Comparison of ENCODE assay signal across 14 cellular contexts in the genomic region with DNA sequence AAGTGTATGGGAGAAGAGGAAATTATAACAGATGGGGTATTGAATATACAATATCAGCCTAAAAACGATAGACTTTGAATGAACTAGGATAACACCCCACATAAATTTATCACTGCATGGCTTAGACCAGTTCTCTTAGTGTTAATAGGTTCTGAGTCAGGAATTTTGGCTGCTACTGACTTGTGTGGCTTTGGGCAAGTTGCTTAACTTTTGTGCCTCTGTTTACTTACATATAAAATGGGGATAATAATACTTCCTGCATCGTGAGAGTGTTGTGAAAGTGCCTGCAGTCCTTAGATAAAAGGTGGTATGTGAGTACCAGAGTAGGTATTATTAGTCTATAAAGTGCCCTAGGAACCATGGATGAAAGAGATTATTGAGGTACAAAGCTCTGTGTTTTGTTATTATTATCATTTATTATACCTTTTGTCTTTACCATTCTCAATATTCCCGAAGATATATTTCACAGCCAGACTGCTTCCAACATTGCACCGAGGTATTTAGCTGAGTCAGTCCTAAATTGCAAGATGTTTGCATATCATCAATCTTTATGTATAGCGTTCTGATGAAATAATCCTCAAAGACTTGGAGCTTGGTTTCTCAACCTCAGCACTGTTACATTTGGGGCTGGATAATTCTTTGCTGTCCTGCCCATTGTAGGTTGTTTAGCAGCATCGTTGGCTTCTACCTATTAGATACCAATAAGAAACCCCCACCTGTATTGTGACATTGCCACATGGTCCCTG. TPM values are rescaled to one million over a fixed set of nuclear protein-coding genes. Genes with fewer than 3 reads are reported as not detected.
DNase-seq lines count a peak whose midpoint lies in the region; ATAC-seq and TF ChIP-seq lines count a peak whose summit lies in the region.
"Had no signal": no experiment of that assay in that cellular context is flagged by ENCODE, and none has a peak within 500 bp of the region (broad histone marks: within the 10 kb centered on the region; RNA-seq: fewer than 3 reads in every experiment).

No MANE protein-coding gene starts in this region.

- TF ChIP-seq EP300 in stomach (IDR thresholded peaks at IDR 0.05) = no peak

- H3K27me3 ChIP-seq in GM23338 (ENCODE audit: insufficient read depth) (no peaks in the 10 kb centered on the region), stomach (peaks cover 0 to 22% (median 0%) of the 10 kb centered on the region in 3 donors)

- no peaks in the 10 kb centered on the region for H3K9me2 ChIP-seq in GM23338 (ENCODE audit: insufficient read depth)

- WGBS in stomach, 5 donors = 41 to 54% (median 46%) methylated on average over 6 of the region's 6 CpGs

- ATAC-seq in GM23338 = no peak
- no peak for ATAC-seq in stimulated activated naive CD8-positive, alpha-beta T cell treated with anti-CD3 and anti-CD28 coated beads, Interleukin-15, amount 100 ng/mL, for 72 hours
- ATAC-seq in stimulated activated naive CD8-positive, alpha-beta T cell treated with anti-CD3 and anti-CD28 coated beads, Interleukin-15, Interleukin-2, amounts not matched to agents 100 U/mL and 50 U/mL, for 24 hours = no peak
- ATAC-seq: Right ventricle myocardium inferior had no signal

- peaks cover 2% of the 10 kb centered on the region; the same call in 1 of the 2 replicates for H4K20me1 ChIP-seq in GM23338 (replicated peaks; ENCODE audit: insufficient read depth)

- peak overlapping the region; percentile 38 for H3K9ac ChIP-seq in SK-N-MC (ENCODE audit: insufficient read length)

- H2AFZ ChIP-seq in GM23338 = 0 out of 2 replicates have a peak overlapping the region, but pooled peaks have one; percentile 4

- peaks cover 15% of the 10 kb centered on the region for H3K4me1 ChIP-seq in GM23338 (ENCODE audit: insufficient read depth)
- H3K4me1 ChIP-seq in stomach = peaks cover 0 to 36% (median 32%) of the 10 kb centered on the region in 4 donors

- peaks cover 32% of the 10 kb centered on the region for H3K79me2 ChIP-seq in GM23338 (replicated peaks; ENCODE audit: insufficient read depth)

- peaks cover 22% of the 10 kb centered on the region for H3K36me3 Mint-ChIP-seq in GM23338 (ENCODE audit: low read depth)
- peaks cover 0 to 3% of the 10 kb centered on the region in 2 donors for H3K36me3 Mint-ChIP-seq in CD14-positive monocyte

- intact Hi-C loops in stomach (cut with DNase I; ENCODE audit: low total_unique reads) = no loop called here
- intact Hi-C loops in CD14-positive monocyte (cut with micrococcal nuclease) = no loop called here

- H3K27me3 Mint-ChIP-seq in GM23338 (ENCODE audit: insufficient read depth, low read depth, poor library complexity) (peaks cover 4% of the 10 kb centered on the region), CD14-positive monocyte (ENCODE audit: low read depth in 3 of 3) (peaks cover 48 to 59% (median 48%) of the 10 kb centered on the region in 3 donors)
- H3K27me3 Mint-ChIP-seq in stimulated activated naive CD8-positive, alpha-beta T cell treated with anti-CD3 and anti-CD28 coated beads, Interleukin-15, amount 100 ng/mL, for 72 hours = peaks cover 51% of the 10 kb centered on the region

- H3K27ac ChIP-seq in GM23338 (ENCODE audit: low read depth) (0 out of 2 replicates have a peak overlapping the region, but pooled peaks have one; percentile 99), SK-N-MC (peak overlapping the region; percentile 82), stomach (peak overlapping the region in 3 of 5 donors; percentile 90 to 96 (median 91))

- H3K4me3 Mint-ChIP-seq in GM23338 (peak overlapping the region; percentile 88), CD14-positive monocyte (peak overlapping the region in 1 of 2 donors; percentile 42)
- H3K4me3 Mint-ChIP-seq in stimulated activated naive CD8-positive, alpha-beta T cell treated with anti-CD3 and anti-CD28 coated beads, Interleukin-15, amount 100 ng/mL, for 72 hours = no peak overlapping the region

- H3K4me1 Mint-ChIP-seq in GM23338 = peaks cover 17% of the 10 kb centered on the region
- peaks cover 6% of the 10 kb centered on the region for H3K4me1 Mint-ChIP-seq in stimulated activated naive CD8-positive, alpha-beta T cell treated with anti-CD3 and anti-CD28 coated beads, Interleukin-15, amount 100 ng/mL, for 72 hours
- H3K4me1 Mint-ChIP-seq in CD14-positive monocyte = peaks cover 22% of the 10 kb centered on the region

- H3K27ac Mint-ChIP-seq in GM23338 = peak overlapping the region; percentile 97; the same call in 1 of the 2 replicates
- H3K27ac Mint-ChIP-seq in stimulated activated naive CD8-positive, alpha-beta T cell treated with anti-CD3 and anti-CD28 coated beads, Interleukin-15, amount 100 ng/mL, for 72 hours = no peak overlapping the region
- no peak overlapping the region for H3K27ac Mint-ChIP-seq in CD14-positive monocyte

- H3K4me3 ChIP-seq in GM23338 = peak overlapping the region; percentile 80
- H3K4me3 ChIP-seq in SK-N-MC = peak overlapping the region; percentile 89
- no peak overlapping the region for H3K4me3 ChIP-seq in fibroblast of mammary gland (ENCODE audit: control insufficient read depth, low read depth, low read length)
- peak overlapping the region in 1 of 4 donors; percentile 83 for H3K4me3 ChIP-seq in stomach

- H3K36me3 ChIP-seq in GM23338 (ENCODE audit: insufficient read depth) (no peaks in the 10 kb centered on the region; the same call in 1 of the 2 replicates), SK-N-MC (ENCODE audit: insufficient read depth, low read length) (no peaks in the 10 kb centered on the region), stomach (no peaks in the 10 kb centered on the region)

- TF ChIP-seq POLR2A in stomach (IDR thresholded peaks at IDR 0.05) = no peak

- H3K9me3 ChIP-seq in SK-N-MC (ENCODE audit: low read depth, low read length) = no peaks in the 10 kb centered on the region
- no peaks in the 10 kb centered on the region for H3K9me3 ChIP-seq in stomach

- DNase-seq in GM23338 (ENCODE audit: low spot score) = no peak
- no peak for DNase-seq in SK-N-MC (ENCODE audit: low read depth, low spot score)
- DNase-seq in fibroblast of mammary gland (ENCODE audit: low read depth) = peak; percentile 47
- DNase-seq in stomach = no peak
- DNase-seq in stimulated activated naive CD8-positive, alpha-beta T cell treated with anti-CD3 and anti-CD28 coated beads, Interleukin-15, amount 100 ng/mL, for 72 hours = no peak
- no peak for DNase-seq in CD14-positive monocyte (ENCODE audit: low spot score)
- DNase-seq in SHP77 (lab: John Stamatoyannopoulos, UW) = no peak
- DNase-seq in stimulated activated naive CD8-positive, alpha-beta T cell treated with anti-CD3 and anti-CD28 coated beads, Interleukin-15, Interleukin-2, amounts not matched to agents 100 U/mL and 50 U/mL, for 24 hours = no peak
- DNase-seq: activated CD8-positive, alpha-beta memory T cell treated with anti-CD3 and anti-CD28 coated beads, Interleukin-2, amount 50 U/mL, for 48 hours; COR-L47; NCI-H1048; NCI-H446 treated with DMSO at 0.1 percent for 48 hours; stimulated activated CD4-positive, alpha-beta T cell treated with anti-CD3 and anti-CD28 coated beads, Interleukin-4, amount 100 ng/mL, for 1 hour had no signal

- TF ChIP-seq CTCF in GM23338 (conservative IDR thresholded peaks at IDR 0.05; ENCODE audit: low read depth in 2 of 2) (no peak), fibroblast of mammary gland (conservative IDR thresholded peaks at IDR 0.05; ENCODE audit: control insufficient read depth, insufficient read depth, low read depth, low read length) (no peak), stomach (IDR thresholded peaks at IDR 0.05) (no peak), CD14-positive monocyte (IDR thresholded peaks at IDR 0.05) (no peak)

- peak overlapping the region; percentile 87 for H3K4me2 ChIP-seq in GM23338

- H3F3A ChIP-seq in GM23338 (replicated peaks; ENCODE audit: low read depth) = peaks cover 4% of the 10 kb centered on the region; the same call in 1 of the 2 replicates

- no peaks in the 10 kb centered on the region for H3K9me3 Mint-ChIP-seq in GM23338
- H3K9me3 Mint-ChIP-seq in stimulated activated naive CD8-positive, alpha-beta T cell treated with anti-CD3 and anti-CD28 coated beads, Interleukin-15, amount 100 ng/mL, for 72 hours = no peaks in the 10 kb centered on the region
- peaks cover 0 to 5% (median 2%) of the 10 kb centered on the region in 7 donors for H3K9me3 Mint-ChIP-seq in CD14-positive monocyte

TF ChIP-seq in GM23338, 12 proteins besides CTCF, POLR2A, EP300 and RAD21 (continues in another document):
- TF ChIP-seq NANOG (IDR thresholded peaks at IDR 0.05; ENCODE audit: borderline replicate concordance) (no peak), CREB1 (CRISPR knock-in tag; IDR thresholded peaks at IDR 0.05; ENCODE audit: low read depth) (no peak), STAT1 (IDR thresholded peaks at IDR 0.05; ENCODE audit: unreplicated experiment) (no peak), POLR2AphosphoS5 (IDR thresholded peaks at IDR 0.05; ENCODE audit: low read depth) (no peak)
- TF ChIP-seq, protein P1, sequence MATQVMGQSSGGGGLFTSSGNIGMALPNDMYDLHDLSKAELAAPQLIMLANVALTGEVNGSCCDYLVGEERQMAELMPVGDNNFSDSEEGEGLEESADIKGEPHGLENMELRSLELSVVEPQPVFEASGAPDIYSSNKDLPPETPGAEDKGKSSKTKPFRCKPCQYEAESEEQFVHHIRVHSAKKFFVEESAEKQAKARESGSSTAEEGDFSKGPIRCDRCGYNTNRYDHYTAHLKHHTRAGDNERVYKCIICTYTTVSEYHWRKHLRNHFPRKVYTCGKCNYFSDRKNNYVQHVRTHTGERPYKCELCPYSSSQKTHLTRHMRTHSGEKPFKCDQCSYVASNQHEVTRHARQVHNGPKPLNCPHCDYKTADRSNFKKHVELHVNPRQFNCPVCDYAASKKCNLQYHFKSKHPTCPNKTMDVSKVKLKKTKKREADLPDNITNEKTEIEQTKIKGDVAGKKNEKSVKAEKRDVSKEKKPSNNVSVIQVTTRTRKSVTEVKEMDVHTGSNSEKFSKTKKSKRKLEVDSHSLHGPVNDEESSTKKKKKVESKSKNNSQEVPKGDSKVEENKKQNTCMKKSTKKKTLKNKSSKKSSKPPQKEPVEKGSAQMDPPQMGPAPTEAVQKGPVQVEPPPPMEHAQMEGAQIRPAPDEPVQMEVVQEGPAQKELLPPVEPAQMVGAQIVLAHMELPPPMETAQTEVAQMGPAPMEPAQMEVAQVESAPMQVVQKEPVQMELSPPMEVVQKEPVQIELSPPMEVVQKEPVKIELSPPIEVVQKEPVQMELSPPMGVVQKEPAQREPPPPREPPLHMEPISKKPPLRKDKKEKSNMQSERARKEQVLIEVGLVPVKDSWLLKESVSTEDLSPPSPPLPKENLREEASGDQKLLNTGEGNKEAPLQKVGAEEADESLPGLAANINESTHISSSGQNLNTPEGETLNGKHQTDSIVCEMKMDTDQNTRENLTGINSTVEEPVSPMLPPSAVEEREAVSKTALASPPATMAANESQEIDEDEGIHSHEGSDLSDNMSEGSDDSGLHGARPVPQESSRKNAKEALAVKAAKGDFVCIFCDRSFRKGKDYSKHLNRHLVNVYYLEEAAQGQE (IDR thresholded peaks at IDR 0.05; ENCODE audit: unreplicated experiment) = no peak

RNA-seq across cellular contexts. Expression of gene PAWR, which starts 2.3 kb away (rescaled TPM):
- 159 and 180 TPM in 2 replicates for total RNA-seq in GM23338 (2014; rRNA removed; shearing (Covaris generic))
- polyA plus RNA-seq in GM23338 (2016; fragmentation: Nextera tagmentation; extraction: Ambion mirVana) (136 and 149 TPM in 2 replicates), stomach (10 to 100 TPM; 10.1 to 23.3 (median 19.9) TPM), CD14-positive monocyte (under 1 TPM in 1 of 2 donors, not detected in 1; 0.03 TPM)
- total RNA-seq in stomach = 100 to 1,000 TPM in 3 of 5 donors, 10 to 100 TPM in 2; 75.6 to 662 (median 391) TPM

Comparison
In these comparisons a context has a peak if more than half of its experiments do, and no peak if none do; other contexts are left out.
1. RNA of gene PAWR, which starts 2.3 kb away (polyA plus RNA-seq): 136 to 149 TPM in GM23338 and 10.1 to 23.3 TPM in stomach; 0.03 TPM in CD14-positive monocyte; every median in the first group is over 10 times any median in the second.
2. Peak in every context shown above with its lines, with median percentiles within 50 percentile points of each other: H3K27ac ChIP-seq.